In genomic region chr1:180939072-180939705, GRCh38 we compare ENCODE assay signal across 1 cellular context.
TF ChIP-seq lines count a peak whose summit lies in the region.

No MANE protein-coding gene starts in this region.

TF ChIP-seq in HEK293, 187 proteins besides CTCF, POLR2A, EP300 and RAD21 (continued from another document):
- TF ChIP-seq REST (tag by site-specific recombination; IDR thresholded peaks at IDR 0.05) = no peak
